Comparison of ENCODE assay signal across 35 cellular contexts in the genomic region with DNA sequence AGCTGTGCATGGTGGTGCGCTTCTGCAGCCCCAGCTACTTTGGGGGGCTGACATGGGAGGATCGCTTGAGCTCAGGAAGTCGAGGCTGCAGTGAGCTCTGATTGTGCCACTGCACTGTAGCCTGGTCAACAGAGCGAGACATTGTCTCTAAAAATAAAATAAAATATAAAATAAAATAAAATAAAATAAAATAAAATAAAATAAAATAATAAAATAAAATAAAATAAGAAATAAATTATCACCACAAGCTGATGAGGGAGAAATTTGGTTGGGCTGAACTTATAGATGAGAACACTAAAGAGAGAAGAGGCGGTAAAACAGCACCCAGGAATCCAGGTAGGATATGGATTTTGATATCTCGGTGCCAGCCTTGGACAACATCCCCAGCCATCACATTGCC.
"Had no signal": no experiment of that assay in that cellular context is flagged by ENCODE, and none has a peak within 500 bp of the region (broad histone marks: within the 10 kb centered on the region; RNA-seq: fewer than 3 reads in every experiment).

No MANE protein-coding gene starts in this region.

- H3K4me3 ChIP-seq: MG63 had no signal

- DNase-seq: Karpas-422, Kasumi-1, KG1, MG63, MM.1S, MV-4-11, NCI-H1048, NCI-H1092, NCI-H1092 treated with DMSO at 0.1 percent for 48 hours, NCI-H1105, NCI-H1105 treated with DMSO at 0.1 percent for 48 hours, NCI-H1417, NCI-H1417 treated with DMSO at 0.1 percent for 48 hours, NCI-H1436, NCI-H1436 treated with DMSO at 0.1 percent for 48 hours, NCI-H146, NCI-H1694, NCI-H1694 treated with DMSO at 0.1 percent for 48 hours, NCI-H187, NCI-H187 treated with DMSO at 0.1 percent for 48 hours, NCI-H1930, NCI-H2029, NCI-H2029 treated with DMSO at 0.1 percent for 48 hours, NCI-H2081, NCI-H2081 treated with DMSO at 0.1 percent for 48 hours, NCI-H2107, NCI-H2171, NCI-H2171 treated with DMSO at 0.1 percent for 48 hours, NCI-H2227 treated with DMSO at 0.1 percent for 48 hours, NCI-H226, NCI-H345, NCI-H446, NCI-H446 treated with DMSO at 0.1 percent for 48 hours, NCI-H510A had no signal

- H3K36me3 ChIP-seq: MG63 had no signal

- H3K4me2 ChIP-seq: KMS-11 had no signal

- H3K9me3 ChIP-seq: MG63 had no signal

- H3K27ac ChIP-seq: KMS-11 had no signal

- H3K9ac ChIP-seq: KMS-11 had no signal

- H3K27me3 ChIP-seq: MG63 had no signal
